ENCODE assay signal across 9 cellular contexts in genomic region chr6:75604294-75604693, GRCh38. TPM values are rescaled to one million over a fixed set of nuclear protein-coding genes. Genes with fewer than 3 reads are reported as not detected.
DNase-seq lines count a peak whose midpoint lies in the region; ATAC-seq, FAIRE-seq and TF ChIP-seq lines count a peak whose summit lies in the region.
"Had no signal": no experiment of that assay in that cellular context is flagged by ENCODE, and none has a peak within 500 bp of the region (broad histone marks: within the 10 kb centered on the region; RNA-seq: fewer than 3 reads in every experiment).

No MANE protein-coding gene starts in this region.

- H4K20me1 ChIP-seq in GM12878 (ENCODE audit: control insufficient read depth, insufficient read depth) = peaks cover 4% of the 10 kb centered on the region; the same call in 1 of the 2 replicates

- FAIRE-seq in GM12878 (lab: Jason Lieb, UNC) = no peak

- in situ Hi-C loops in GM12878 (cut with MboI) = no loop called here

- no peaks in the 10 kb centered on the region for H3K27me3 Mint-ChIP-seq in naive B cell

- peaks cover 27% of the 10 kb centered on the region for H3K4me1 ChIP-seq in HUES64 (ENCODE audit: insufficient read depth, low read length)
- peaks cover 9% of the 10 kb centered on the region for H3K4me1 ChIP-seq in GM12878 (ENCODE audit: control insufficient read depth, insufficient read depth, low read length)

- H3K79me2 ChIP-seq in GM12878 (ENCODE audit: control insufficient read depth, insufficient read depth, low read length) = peaks cover 85% of the 10 kb centered on the region

- intact Hi-C loops in GM12878 (cut with micrococcal nuclease; ENCODE audit: unreplicated experiment) (loop anchor here (5.0 kb wide), 1 partner anchor 143 kb away; the partner anchor contains the start of gene MYO6), left colon (cut with DNase I, micrococcal nuclease) (no loop called here)

- H3K36me3 ChIP-seq in HUES64 (ENCODE audit: insufficient read depth, low read length) (0 out of 2 replicates have a peak, but pooled peaks cover 2% of the 10 kb centered on the region), GM12878 (ENCODE audit: control insufficient read depth in 2 of 2, insufficient read depth in 2 of 2, low read length in 1 of 2) (no peaks in the 10 kb centered on the region; a peak in 1 of 4 replicates)

- TF ChIP-seq RAD21 in GM12878 (IDR thresholded peaks at IDR 0.05; ENCODE audit: insufficient read depth, low read depth, low read length) = no peak

- peak overlapping the region in 7 of 8 donors; percentile 97 to 100 (median 99) for H3K4me3 Mint-ChIP-seq in naive B cell

- H3K4me1 Mint-ChIP-seq in naive B cell = peaks cover 55 to 74% (median 72%) of the 10 kb centered on the region in 3 donors

- no peak for DNase-seq in AG04450 (ENCODE audit: low read depth, low spot score)
- DNase-seq in GM12878 (ENCODE audit: low read depth, low spot score) = no peak
- DNase-seq in naive B cell = no peak
- DNase-seq in H4 (ENCODE audit: low spot score) = no peak
- no peak for DNase-seq in stimulated activated naive CD4-positive, alpha-beta T cell treated with Interleukin-2 at 50 U/mL for 16 hours (lab: John Stamatoyannopoulos, UW)
- DNase-seq in left colon = no peak
- DNase-seq: activated CD4-positive, alpha-beta T cell treated with anti-CD3 and anti-CD28 coated beads for 48 hours had no signal

- POLR2A ChIA-PET in AG04450 (lab: Yijun Ruan, JAX) (interaction anchor here (0.7 kb wide), 1 partner anchor 61 kb away, joined by 3 read pairs; no protein-coding TSS in a partner anchor), GM12878 (lab: Charles Lee) (interaction anchor here (3.8 kb wide), 1 partner anchor 8 kb away, joined by 22 read pairs; no protein-coding TSS in a partner anchor)

- CTCF ChIA-PET in AG04450 (lab: Charles Lee) (no interaction called here), GM12878 (lab: Yijun Ruan, JAX) (no interaction called here)

- no peaks in the 10 kb centered on the region for H3K9me3 Mint-ChIP-seq in naive B cell

- H3K9ac ChIP-seq in HUES64 (ENCODE audit: low read depth, low read length) (no peak overlapping the region), GM12878 (ENCODE audit: control insufficient read depth, insufficient read depth, low read length) (no peak overlapping the region)

- no TSS peak for BruUV-seq in GM12878 (replicated peaks; lab: Mats Ljungman, UMichigan)

- RAD21 ChIA-PET in GM12878 (lab: Charles Lee; ENCODE audit: unreplicated experiment) = interaction anchor here (1.5 kb wide), 1 partner anchor 17 kb away, joined by 5 read pairs; no protein-coding TSS in a partner anchor

- peak overlapping the region; percentile 88 for H3K4me2 ChIP-seq in GM12878 (ENCODE audit: control insufficient read depth, insufficient read depth)

- H3K4me3 ChIP-seq in AG04450 (ENCODE audit: low read depth, low read length) (peak overlapping the region; percentile 89), HUES64 (ENCODE audit: low read length) (peak overlapping the region; percentile 98), GM12878 (peak overlapping the region; percentile 86)

- H3K9me3 ChIP-seq in AG04450 (ENCODE audit: control insufficient read depth, insufficient read depth, low read length) (peaks cover 9% of the 10 kb centered on the region; the same call in 1 of the 2 replicates), HUES64 (ENCODE audit: insufficient read depth, low read depth, low read length) (no peaks in the 10 kb centered on the region), GM12878 (replicated peaks; ENCODE audit: control insufficient read depth, insufficient read depth, low read length) (no peaks in the 10 kb centered on the region)

- TF ChIP-seq POLR2A in GM12878 (IDR thresholded peaks at IDR 0.05; ENCODE audit: low read depth, low read length) = no peak

- no peaks in the 10 kb centered on the region for H3K27me3 ChIP-seq in AG04450 (ENCODE audit: control insufficient read depth, insufficient read depth, low read length)
- H3K27me3 ChIP-seq in HUES64 (ENCODE audit: insufficient read depth, low read length) = no peaks in the 10 kb centered on the region
- H3K27me3 ChIP-seq in GM12878 (replicated peaks in 1 of 2; ENCODE audit: control insufficient read depth in 2 of 2, insufficient read depth in 2 of 2, low read length in 1 of 2) = no peaks in the 10 kb centered on the region

- TF ChIP-seq EP300 in GM12878 (IDR thresholded peaks at IDR 0.05; ENCODE audit: borderline replicate concordance in 1 of 2, control insufficient read depth in 1 of 2, low read depth in 2 of 2, low read length in 2 of 2) = no peak

- TF ChIP-seq CTCF in AG04450 (IDR thresholded peaks at IDR 0.05; ENCODE audit: low read depth, low read length) (no peak), GM12878 (IDR thresholded peaks at IDR 0.05 in 2 of 3, conservative IDR thresholded peaks at IDR 0.05 in 1 of 3; ENCODE audit: control insufficient read depth in 2 of 3, extremely low read depth in 1 of 3, insufficient read depth in 1 of 3, low read depth in 3 of 3, low read length in 3 of 3) (no peak)

- H3K36me3 Mint-ChIP-seq in naive B cell = no peaks in the 10 kb centered on the region

- ATAC-seq in GM12878 (no peak), naive B cell (ENCODE audit: low read depth in 2 of 2) (no peak), GM21447 (IDR thresholded peaks at IDR 0.05; ENCODE audit: unreplicated experiment) (no peak), left colon (no peak)

- WGBS in HUES64 = 95% methylated on average over 16 of the region's 16 CpGs
- WGBS in GM12878 (ENCODE audit: insufficient coverage, insufficient replicate concordance, low lambda C conversion rate, missing lambda C conversion rate) = 97% methylated on average over 11 of the region's 16 CpGs

- no peak overlapping the region for H2AFZ ChIP-seq in GM12878 (ENCODE audit: control insufficient read depth, low read depth, low read length)

- H3K27ac ChIP-seq in AG04450 (ENCODE audit: low read depth, low read length) (no peak overlapping the region), HUES64 (ENCODE audit: low read depth, low read length) (no peak overlapping the region), GM12878 (ENCODE audit: control insufficient read depth, insufficient read depth) (no peak overlapping the region)

- peak overlapping the region in 2 of 6 donors; percentile 51 to 60 for H3K27ac Mint-ChIP-seq in naive B cell

- SMC1A ChIA-PET in GM12878 (lab: Charles Lee; ENCODE audit: uncharacterized antibody, unreplicated experiment) = interaction anchor here (0.9 to 2.1 kb wide), 2 partner anchors 10 to 111 kb away, joined by 3 to 5 read pairs; partner anchors contain the start of gene FILIP1

TF ChIP-seq in GM12878, 131 proteins besides CTCF, POLR2A, EP300 and RAD21 (continues in another document):
- TF ChIP-seq IKZF1 (conservative IDR thresholded peaks at IDR 0.05) (no peak), CHD1 (IDR thresholded peaks at IDR 0.05; ENCODE audit: low read depth, low read length) (no peak), MTA2 (IDR thresholded peaks at IDR 0.05; ENCODE audit: low read depth) (no peak), ELK1 (IDR thresholded peaks at IDR 0.05; ENCODE audit: low read depth, low read length) (no peak), MTA3 (IDR thresholded peaks at IDR 0.05; ENCODE audit: borderline replicate concordance, low read length) (no peak), MLLT1 (IDR thresholded peaks at IDR 0.05) (peak; percentile 92)

RNA-seq across cellular contexts. Expression of gene SENP6, which starts 2.6 kb away (rescaled TPM):
- polyA plus RNA-seq in AG04450 (2011; rRNA removed) = 35.8 and 55.8 TPM in 2 replicates
- 24.4 and 52.7 TPM in 2 replicates for polyA minus RNA-seq in AG04450 (2011; rRNA and poly(A)+ RNA removed)
- 70.5 TPM for polyA plus RNA-seq in HUES64 (2013, experiment 1 of 2)
- polyA plus RNA-seq in HUES64 (2013, experiment 2 of 2) = 74.7 TPM
- total RNA-seq in GM12878 (2013; cell fraction: nucleolus; rRNA removed) = 338 and 339 TPM in 2 replicates
- total RNA-seq in GM12878 (2014; rRNA removed) = 48.9 and 50.8 TPM in 2 replicates
- total RNA-seq in GM12878 (2014; rRNA removed; fragmentation: Illumina TruSeq; extraction: Trizol) = 70.0 and 75.2 TPM in 2 replicates
- total RNA-seq in GM12878 (2021) = 46.9 and 52.1 TPM in 2 replicates
- polyA plus RNA-seq in GM12878 (2011; ENCODE audit: low read depth) = 12.9 TPM
- polyA plus RNA-seq in GM12878 (2011; rRNA removed) = 45.6 and 91.9 TPM in 2 replicates
- polyA plus RNA-seq in GM12878 (2011; cell fraction: cytosol; rRNA removed) = 10.9 and 11.5 TPM in 2 replicates
- polyA plus RNA-seq in GM12878 (2011; cell fraction: nucleus; rRNA removed) = 42.8 and 52.2 TPM in 2 replicates
- 25.4 and 32.2 TPM in 2 replicates for polyA plus RNA-seq in GM12878 (2012)
- polyA plus RNA-seq in GM12878 (2014; fragmentation: Illumina TruSeq; extraction: Trizol) = 56.1 and 79.1 TPM in 2 replicates
- polyA plus RNA-seq in GM12878 (2014; fragmentation: Nextera tagmentation; extraction: Ambion mirVana) = 10 to 100 TPM; 10.7 to 17.2 TPM
- polyA plus RNA-seq in GM12878 (2014; rRNA removed) = 31.6 and 36.5 TPM in 2 replicates
- 10 to 100 TPM; 36.6 to 39.0 TPM for polyA plus RNA-seq in GM12878 (2016; fragmentation: Nextera tagmentation; extraction: Ambion mirVana)
- 27.5 and 37.7 TPM in 2 replicates for polyA minus RNA-seq in GM12878 (2011; rRNA and poly(A)+ RNA removed)
- 16.3 and 19.2 TPM in 2 replicates for polyA minus RNA-seq in GM12878 (2011; cell fraction: cytosol; rRNA and poly(A)+ RNA removed)
- 49.0 and 102 TPM in 2 replicates for polyA minus RNA-seq in GM12878 (2011; cell fraction: nucleus; rRNA and poly(A)+ RNA removed)
- 10 to 100 TPM; 48.8 to 79.7 (median 62.1) TPM for polyA plus RNA-seq in naive B cell (ENCODE audit: low read depth in 6 of 6)
- 42.7 and 63.4 TPM in 2 replicates for total RNA-seq in H4 (2014; rRNA removed; shearing (Covaris generic))
- total RNA-seq in left colon = 10 to 100 TPM; 65.6 to 73.9 TPM
